In genomic region chr2:119758881-119759450, GRCh38 we compare ENCODE assay signal across 8 cellular contexts. TPM values are rescaled to one million over a fixed set of nuclear protein-coding genes. Genes with fewer than 3 reads are reported as not detected.
DNase-seq lines count a peak whose midpoint lies in the region; ATAC-seq and TF ChIP-seq lines count a peak whose summit lies in the region.

No MANE protein-coding gene starts in this region.

- H3K36me3 Mint-ChIP-seq in activated naive CD4-positive, alpha-beta T cell treated with anti-CD3 and anti-CD28 coated beads, Interleukin-2, amount 10 ng/mL, durations not matched to agents 7 days and 5 days, result peaks cover 2% of the 10 kb centered on the region
- H3K36me3 Mint-ChIP-seq in memory B cell (no peaks in the 10 kb centered on the region), type B pancreatic cell (no peaks in the 10 kb centered on the region)

- peaks cover 42% of the 10 kb centered on the region for H3K4me1 ChIP-seq in body of pancreas

- H3K9me3 ChIP-seq in body of pancreas, result no peaks in the 10 kb centered on the region

- H3K36me3 ChIP-seq in body of pancreas (replicated peaks in 1 of 2; ENCODE audit: insufficient read depth in 1 of 2, low read depth in 2 of 2), result no peaks in the 10 kb centered on the region

- 29 to 32% methylated on average over 12 to 13 of the region's 13 CpGs for WGBS in body of pancreas, 2 donors

- TF ChIP-seq POLR2A in body of pancreas (IDR thresholded peaks at IDR 0.05), result no peak

- peak overlapping the region; percentile 89 for H3K4me3 Mint-ChIP-seq in activated naive CD4-positive, alpha-beta T cell treated with anti-CD3 and anti-CD28 coated beads, Interleukin-2, amount 10 ng/mL, durations not matched to agents 7 days and 5 days
- H3K4me3 Mint-ChIP-seq in memory B cell, result peak overlapping the region; percentile 84
- peak overlapping the region; percentile 77 for H3K4me3 Mint-ChIP-seq in type B pancreatic cell

- H3K4me1 Mint-ChIP-seq in activated naive CD4-positive, alpha-beta T cell treated with anti-CD3 and anti-CD28 coated beads, Interleukin-2, amount 10 ng/mL, durations not matched to agents 7 days and 5 days, result peaks cover 35% of the 10 kb centered on the region
- peaks cover 14% of the 10 kb centered on the region for H3K4me1 Mint-ChIP-seq in memory B cell
- peaks cover 16% of the 10 kb centered on the region for H3K4me1 Mint-ChIP-seq in type B pancreatic cell (ENCODE audit: unreplicated experiment)

- H3K4me3 ChIP-seq in body of pancreas, result peak overlapping the region in 1 of 2 donors; percentile 20

- peak overlapping the region; percentile 96 for H3K27ac Mint-ChIP-seq in activated naive CD4-positive, alpha-beta T cell treated with anti-CD3 and anti-CD28 coated beads, Interleukin-2, amount 10 ng/mL, durations not matched to agents 7 days and 5 days
- H3K27ac Mint-ChIP-seq in memory B cell (peak overlapping the region; percentile 88), type B pancreatic cell (peak overlapping the region; percentile 91)

- no peaks in the 10 kb centered on the region for H3K9me3 Mint-ChIP-seq in activated naive CD4-positive, alpha-beta T cell treated with anti-CD3 and anti-CD28 coated beads, Interleukin-2, amount 10 ng/mL, durations not matched to agents 7 days and 5 days
- H3K9me3 Mint-ChIP-seq in memory B cell (no peaks in the 10 kb centered on the region), type B pancreatic cell (no peaks in the 10 kb centered on the region)

- peak overlapping the region; percentile 94 to 97 (median 94) for H3K27ac ChIP-seq in body of pancreas

- no peak for DNase-seq in activated naive CD4-positive, alpha-beta T cell treated with anti-CD3 and anti-CD28 coated beads, Interleukin-2, amount 10 ng/mL, durations not matched to agents 7 days and 5 days
- DNase-seq in activated naive CD4-positive, alpha-beta T cell (lab: John Stamatoyannopoulos, UW), result no peak
- DNase-seq in body of pancreas, result no peak
- DNase-seq in memory B cell (ENCODE audit: low spot score in 2 of 2), result no peak
- DNase-seq in type B pancreatic cell (ENCODE audit: extremely low spot score, unreplicated experiment), result no peak
- no peak for DNase-seq in HPDE6-E6E7 (ENCODE audit: extremely low spot score)
- no peak for DNase-seq in NCI-H69 (lab: John Stamatoyannopoulos, UW)

- CTCF ChIA-PET in activated naive CD4-positive, alpha-beta T cell treated with anti-CD3 and anti-CD28 coated beads, Interleukin-2, amount 10 ng/mL, durations not matched to agents 7 days and 5 days (lab: Charles Lee), result interaction anchor here (7.6 kb wide), 1 partner anchor 417 kb away, joined by 58 read pairs; no protein-coding TSS in a partner anchor

- TF ChIP-seq CTCF in body of pancreas (IDR thresholded peaks at IDR 0.05), result no peak
- peak; percentile 23 for TF ChIP-seq CTCF in type B pancreatic cell (conservative IDR thresholded peaks at IDR 0.05)

- peaks cover 8% of the 10 kb centered on the region for H3K27me3 Mint-ChIP-seq in activated naive CD4-positive, alpha-beta T cell treated with anti-CD3 and anti-CD28 coated beads, Interleukin-2, amount 10 ng/mL, durations not matched to agents 7 days and 5 days
- H3K27me3 Mint-ChIP-seq in memory B cell (no peaks in the 10 kb centered on the region), type B pancreatic cell (no peaks in the 10 kb centered on the region)

- ATAC-seq in body of pancreas (no peak), memory B cell (ENCODE audit: low read depth) (no peak), GM21390 (IDR thresholded peaks at IDR 0.05; ENCODE audit: unreplicated experiment) (no peak)

- intact Hi-C loops in body of pancreas (cut with DNase I), result no loop called here

- H3K27me3 ChIP-seq in body of pancreas, result no peaks in the 10 kb centered on the region

RNA-seq across cellular contexts. Expression of gene PTPN4, which starts 0.8 kb away (rescaled TPM):
- total RNA-seq in body of pancreas (10 to 100 TPM; 12.2 to 21.1 TPM), type B pancreatic cell (ENCODE audit: low replicate concordance) (31.7 and 37.4 TPM in 2 replicates)
